In the genomic region with DNA sequence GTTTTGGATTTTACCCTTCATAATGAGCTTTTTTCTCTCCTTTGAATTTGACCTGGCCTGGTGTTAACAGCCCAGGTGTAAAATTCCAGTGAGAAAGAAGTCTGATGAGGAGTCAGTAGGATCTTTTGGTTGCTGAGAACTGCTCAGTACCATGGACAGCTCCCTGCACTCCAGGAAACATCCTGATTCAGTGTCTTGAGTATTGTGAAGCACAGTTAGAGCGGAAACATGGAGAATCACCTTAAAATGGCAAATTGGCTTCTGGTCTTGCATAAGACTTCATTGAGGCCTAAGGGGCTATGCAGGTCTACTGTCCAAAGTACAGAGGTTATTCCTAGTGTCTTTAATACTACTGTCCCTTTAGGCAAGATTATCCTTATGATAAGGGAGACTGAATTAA, we compare ENCODE assay signal across 2 cellular contexts.
A peak's percentile ranks its signal among the peaks of the same experiment; 100 is the strongest.
TF ChIP-seq lines count a peak whose summit lies in the region.

No MANE protein-coding gene starts in this region.

TF ChIP-seq in HEK293, 187 proteins besides CTCF, POLR2A, EP300 and RAD21:
- TF ChIP-seq REST (tag by site-specific recombination; IDR thresholded peaks at IDR 0.05) (peak; percentile 97), BCL6B (tag by site-specific recombination; IDR thresholded peaks at IDR 0.05) (peak; percentile 75)
TF ChIP-seq in HEK293: peak in this region for 2; not testable (repeated sequence) for 185.

TF ChIP-seq in K562, 482 proteins besides CTCF, POLR2A, EP300 and RAD21 (continued from another document):
- TF ChIP-seq RCOR1 (IDR thresholded peaks at IDR 0.05; ENCODE audit: borderline replicate concordance in 1 of 2, low read depth in 2 of 2, low read length in 2 of 2), result peak in 1 of 2 experiments; percentile 31; a peak in 1 of 4 replicates
- TF ChIP-seq LCOR (CRISPR knock-in tag; IDR thresholded peaks at IDR 0.05), result peak; percentile 55; the same call in 1 of the 2 replicates
- peak; percentile 31; the same call in 1 of the 2 replicates for TF ChIP-seq CREM (IDR thresholded peaks at IDR 0.05; ENCODE audit: low read depth)
- peak; percentile 98 for TF ChIP-seq EHMT2 (IDR thresholded peaks at IDR 0.05)
- peak in 1 of 2 experiments; percentile 54; a peak in 1 of 4 replicates for TF ChIP-seq MAZ (CRISPR knock-in tag; conservative IDR thresholded peaks at IDR 0.05 in 1 of 2, IDR thresholded peaks at IDR 0.05 in 1 of 2)
- TF ChIP-seq PRMT5 (CRISPR knock-in tag; IDR thresholded peaks at IDR 0.05), result peak; percentile 72; the same call in 1 of the 2 replicates
- 0 out of 4 replicates have a peak, but pooled peaks of 1 of the 2 experiments have one; percentile 29 for TF ChIP-seq SRF (CRISPR knock-in tag; IDR thresholded peaks at IDR 0.05)
- TF ChIP-seq MIER1 (IDR thresholded peaks at IDR 0.05; ENCODE audit: low read depth), result peak; percentile 93
- peak; percentile 95 for TF ChIP-seq REST (CRISPR knock-in tag; IDR thresholded peaks at IDR 0.05; ENCODE audit: low read depth)
- TF ChIP-seq AFF4 (CRISPR knock-in tag; IDR thresholded peaks at IDR 0.05), result peak; percentile 41; the same call in 1 of the 2 replicates
- TF ChIP-seq, protein P1, sequence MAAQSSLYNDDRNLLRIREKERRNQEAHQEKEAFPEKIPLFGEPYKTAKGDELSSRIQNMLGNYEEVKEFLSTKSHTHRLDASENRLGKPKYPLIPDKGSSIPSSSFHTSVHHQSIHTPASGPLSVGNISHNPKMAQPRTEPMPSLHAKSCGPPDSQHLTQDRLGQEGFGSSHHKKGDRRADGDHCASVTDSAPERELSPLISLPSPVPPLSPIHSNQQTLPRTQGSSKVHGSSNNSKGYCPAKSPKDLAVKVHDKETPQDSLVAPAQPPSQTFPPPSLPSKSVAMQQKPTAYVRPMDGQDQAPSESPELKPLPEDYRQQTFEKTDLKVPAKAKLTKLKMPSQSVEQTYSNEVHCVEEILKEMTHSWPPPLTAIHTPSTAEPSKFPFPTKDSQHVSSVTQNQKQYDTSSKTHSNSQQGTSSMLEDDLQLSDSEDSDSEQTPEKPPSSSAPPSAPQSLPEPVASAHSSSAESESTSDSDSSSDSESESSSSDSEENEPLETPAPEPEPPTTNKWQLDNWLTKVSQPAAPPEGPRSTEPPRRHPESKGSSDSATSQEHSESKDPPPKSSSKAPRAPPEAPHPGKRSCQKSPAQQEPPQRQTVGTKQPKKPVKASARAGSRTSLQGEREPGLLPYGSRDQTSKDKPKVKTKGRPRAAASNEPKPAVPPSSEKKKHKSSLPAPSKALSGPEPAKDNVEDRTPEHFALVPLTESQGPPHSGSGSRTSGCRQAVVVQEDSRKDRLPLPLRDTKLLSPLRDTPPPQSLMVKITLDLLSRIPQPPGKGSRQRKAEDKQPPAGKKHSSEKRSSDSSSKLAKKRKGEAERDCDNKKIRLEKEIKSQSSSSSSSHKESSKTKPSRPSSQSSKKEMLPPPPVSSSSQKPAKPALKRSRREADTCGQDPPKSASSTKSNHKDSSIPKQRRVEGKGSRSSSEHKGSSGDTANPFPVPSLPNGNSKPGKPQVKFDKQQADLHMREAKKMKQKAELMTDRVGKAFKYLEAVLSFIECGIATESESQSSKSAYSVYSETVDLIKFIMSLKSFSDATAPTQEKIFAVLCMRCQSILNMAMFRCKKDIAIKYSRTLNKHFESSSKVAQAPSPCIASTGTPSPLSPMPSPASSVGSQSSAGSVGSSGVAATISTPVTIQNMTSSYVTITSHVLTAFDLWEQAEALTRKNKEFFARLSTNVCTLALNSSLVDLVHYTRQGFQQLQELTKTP (IDR thresholded peaks at IDR 0.05; ENCODE audit: low read depth in 1 of 2, partially characterized antibody in 2 of 2), result peak in 1 of 2 experiments; percentile 86
- TF ChIP-seq ETV1 (tag; conservative IDR thresholded peaks at IDR 0.05; ENCODE audit: low read depth), result 0 out of 2 replicates have a peak, but pooled peaks have one; percentile 11
